Comparison of ENCODE assay signal across 1 cellular context in the genomic region with DNA sequence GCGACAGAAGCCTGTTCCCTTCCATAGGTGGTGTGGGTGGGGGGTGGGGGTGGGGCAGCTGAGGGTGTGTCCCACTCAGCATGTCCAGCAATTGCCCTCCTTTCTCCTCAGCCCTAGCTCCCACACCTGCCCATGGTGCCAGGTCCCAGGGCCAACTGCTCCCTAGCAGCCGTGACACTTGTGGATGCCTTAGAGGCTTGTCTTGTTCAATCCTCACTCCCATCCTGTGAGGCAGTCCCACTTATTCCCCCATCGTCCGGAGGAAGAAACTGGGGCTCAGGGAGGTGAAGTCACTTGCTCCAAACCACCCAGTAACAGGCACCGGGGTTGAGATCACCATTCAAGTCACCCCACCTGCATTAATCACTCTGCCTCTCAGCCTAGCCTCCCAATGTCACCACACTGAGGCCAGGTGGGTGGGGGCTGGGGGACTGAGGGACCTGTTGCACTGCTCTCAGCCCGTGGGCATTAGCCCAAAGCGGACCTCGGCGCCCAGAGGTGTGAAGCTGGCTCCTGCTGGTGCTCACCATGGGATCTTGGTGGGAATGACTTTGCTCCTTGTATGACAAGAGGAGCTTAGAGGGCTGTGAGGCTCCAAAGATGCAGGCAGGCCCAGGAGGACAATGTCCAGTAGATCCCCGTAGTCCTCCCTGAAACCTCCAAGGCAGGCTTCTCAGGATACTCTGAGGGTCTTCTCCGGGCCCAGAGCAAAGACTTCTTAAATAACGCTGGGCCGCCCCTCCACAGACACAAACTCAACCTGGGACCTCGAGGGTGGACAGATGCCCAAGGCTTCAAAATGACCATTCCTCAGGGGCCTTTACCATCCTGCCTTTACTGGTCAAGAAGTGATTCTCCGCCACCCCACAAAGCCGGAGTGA.
TF ChIP-seq lines count a peak whose summit lies in the region.

No MANE protein-coding gene starts in this region.

TF ChIP-seq in endothelial cell of umbilical vein, 7 proteins besides CTCF, POLR2A, EP300 and RAD21:
- no peak for TF ChIP-seq JUN (IDR thresholded peaks at IDR 0.05; ENCODE audit: borderline replicate concordance, insufficient read depth, insufficient read length, low read depth)
- no peak for TF ChIP-seq EZH2 (IDR thresholded peaks at IDR 0.05; ENCODE audit: borderline replicate concordance, low read depth, low read length, severe bottlenecking)
- TF ChIP-seq GATA2 (IDR thresholded peaks at IDR 0.05; ENCODE audit: insufficient read depth, insufficient read length, low read depth, low read length) = no peak
- no peak for TF ChIP-seq FOS (IDR thresholded peaks at IDR 0.05; ENCODE audit: borderline replicate concordance, insufficient read depth, low read length)
- TF ChIP-seq, protein P1, sequence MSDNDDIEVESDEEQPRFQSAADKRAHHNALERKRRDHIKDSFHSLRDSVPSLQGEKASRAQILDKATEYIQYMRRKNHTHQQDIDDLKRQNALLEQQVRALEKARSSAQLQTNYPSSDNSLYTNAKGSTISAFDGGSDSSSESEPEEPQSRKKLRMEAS (IDR thresholded peaks at IDR 0.05; ENCODE audit: insufficient read depth, insufficient read length) = no peak
- TF ChIP-seq MYC (IDR thresholded peaks at IDR 0.05; ENCODE audit: low read depth, low read length) = no peak
- TF ChIP-seq POLR2AphosphoS5 (IDR thresholded peaks at IDR 0.05; ENCODE audit: insufficient read depth, low read depth, low read length) = no peak
TF ChIP-seq in endothelial cell of umbilical vein: peak in this region for 0.
